In genomic region chr12:85363382-85364190, GRCh38 we compare ENCODE assay signal across 18 cellular contexts.
"Had no signal": no experiment of that assay in that cellular context is flagged by ENCODE, and none has a peak within 500 bp of the region (broad histone marks: within the 10 kb centered on the region; RNA-seq: fewer than 3 reads in every experiment).

No MANE protein-coding gene starts in this region.

- H3K4me3 ChIP-seq: heart right ventricle, lung, spleen had no signal

- H3K27ac Mint-ChIP-seq: activated CD4-positive, alpha-beta memory T cell treated with anti-CD3 and anti-CD28 coated beads for 36 hours; activated naive CD4-positive, alpha-beta T cell treated with anti-CD3 and anti-CD28 coated beads, Interleukin-2, amount 50 U/mL, for 72 hours; endodermal cell; naive thymus-derived CD4-positive, alpha-beta T cell; stimulated activated naive B cell treated with anti-CD40 and anti-IgM and Interleukin-4, amounts not matched to agents 10 μg/mL and 1 μg/mL and 100 μg/mL, for 72 hours; type B pancreatic cell had no signal

- H3K27me3 Mint-ChIP-seq: activated CD4-positive, alpha-beta memory T cell treated with anti-CD3 and anti-CD28 coated beads for 36 hours; naive thymus-derived CD4-positive, alpha-beta T cell; stimulated activated naive B cell treated with anti-CD40 and anti-IgM and Interleukin-4, amounts not matched to agents 10 μg/mL and 1 μg/mL and 100 μg/mL, for 72 hours; type B pancreatic cell had no signal

- DNase-seq: activated CD4-positive, alpha-beta memory T cell treated with anti-CD3 and anti-CD28 coated beads for 36 hours; activated effector memory CD4-positive, alpha-beta T cell treated with anti-CD3 and anti-CD28 coated beads, Interleukin-2, amount 50 U/mL, for 16 hours; activated T-cell treated with anti-CD3 and anti-CD28 coated beads, Interleukin-2, amount 50 U/mL, for 4 hours; central memory CD4-positive, alpha-beta T cell; endodermal cell; naive thymus-derived CD4-positive, alpha-beta T cell; posterior cingulate gyrus; right cardiac atrium; SIG-M5; spleen; stimulated activated CD4-positive, alpha-beta T cell treated with anti-CD3 and anti-CD28 coated beads, Interleukin-1b, Interleukin-23, amount 100 ng/mL, for 48 hours; stimulated activated naive B cell treated with anti-CD40 and anti-IgM and Interleukin-4, amounts not matched to agents 10 μg/mL and 1 μg/mL and 100 μg/mL, for 72 hours; substantia nigra had no signal

- H3K4me1 Mint-ChIP-seq: endodermal cell; naive thymus-derived CD4-positive, alpha-beta T cell; stimulated activated naive B cell treated with anti-CD40 and anti-IgM and Interleukin-4, amounts not matched to agents 10 μg/mL and 1 μg/mL and 100 μg/mL, for 72 hours had no signal

- H3K9me3 Mint-ChIP-seq: endodermal cell; stimulated activated naive B cell treated with anti-CD40 and anti-IgM and Interleukin-4, amounts not matched to agents 10 μg/mL and 1 μg/mL and 100 μg/mL, for 72 hours had no signal

- H3K4me3 Mint-ChIP-seq: activated CD4-positive, alpha-beta memory T cell treated with anti-CD3 and anti-CD28 coated beads for 36 hours; activated T-cell treated with anti-CD3 and anti-CD28 coated beads, Interleukin-2, amount 50 U/mL, for 4 hours; endodermal cell; naive thymus-derived CD4-positive, alpha-beta T cell; stimulated activated naive B cell treated with anti-CD40 and anti-IgM and Interleukin-4, amounts not matched to agents 10 μg/mL and 1 μg/mL and 100 μg/mL, for 72 hours; type B pancreatic cell had no signal

- FAIRE-seq: frontal cortex had no signal

- ATAC-seq: activated naive CD4-positive, alpha-beta T cell treated with anti-CD3 and anti-CD28 coated beads, Interleukin-2, amount 50 U/mL, for 72 hours; activated T-cell treated with anti-CD3 and anti-CD28 coated beads, Interleukin-2, amount 50 U/mL, for 4 hours; naive thymus-derived CD4-positive, alpha-beta T cell; stimulated activated naive B cell treated with anti-CD40 and anti-IgM and Interleukin-4, amounts not matched to agents 10 μg/mL and 1 μg/mL and 100 μg/mL, for 72 hours had no signal

- H3K36me3 Mint-ChIP-seq: activated CD4-positive, alpha-beta memory T cell treated with anti-CD3 and anti-CD28 coated beads for 36 hours; naive thymus-derived CD4-positive, alpha-beta T cell; stimulated activated naive B cell treated with anti-CD40 and anti-IgM and Interleukin-4, amounts not matched to agents 10 μg/mL and 1 μg/mL and 100 μg/mL, for 72 hours; type B pancreatic cell had no signal
